Comparison of ENCODE assay signal across 8 cellular contexts in the genomic region with DNA sequence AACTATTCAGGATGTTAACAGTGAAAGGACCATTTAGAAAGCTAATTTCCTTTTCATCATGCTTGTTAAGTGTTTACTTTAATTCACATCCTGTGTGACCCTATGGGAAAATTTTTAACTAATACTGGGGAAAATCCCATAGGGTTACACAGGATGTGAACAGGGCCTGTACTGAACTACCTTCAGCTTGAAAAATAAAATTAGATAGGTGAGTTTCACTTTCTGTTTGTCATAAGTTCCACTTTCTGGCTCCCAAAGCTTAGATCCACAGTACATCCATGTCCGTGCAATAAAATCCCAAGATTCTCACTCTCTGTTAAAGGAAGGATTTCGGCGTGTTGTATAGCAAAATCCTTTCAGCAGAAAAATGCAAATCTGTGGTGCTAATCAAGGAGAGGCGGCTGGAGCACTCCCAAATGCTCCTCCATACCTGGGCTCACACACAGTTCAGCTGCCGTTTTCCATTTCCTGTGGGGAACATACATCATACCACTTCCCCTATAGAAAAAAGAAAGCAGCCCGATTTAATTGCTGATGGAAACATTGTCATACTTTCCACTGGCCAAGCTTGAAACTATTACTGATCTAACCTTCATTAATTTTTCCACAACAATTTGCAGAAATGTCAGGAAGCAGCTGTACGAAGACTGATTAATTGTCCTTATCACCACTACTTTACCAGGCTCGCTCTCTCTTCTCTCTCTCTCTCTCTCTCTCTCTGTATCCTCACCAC.
DNase-seq lines count a peak whose midpoint lies in the region; ATAC-seq lines count a peak whose summit lies in the region.

No MANE protein-coding gene starts in this region.

- peak overlapping the region; percentile 98 for H3K27ac Mint-ChIP-seq in activated naive CD8-positive, alpha-beta T cell
- peak overlapping the region; percentile 97 for H3K27ac Mint-ChIP-seq in stimulated activated naive B cell treated with anti-CD40 and anti-IgM and Interleukin-4, amounts not matched to agents 10 μg/mL and 1 μg/mL and 100 μg/mL, for 72 hours

- H3K27me3 Mint-ChIP-seq in activated naive CD8-positive, alpha-beta T cell = no peaks in the 10 kb centered on the region
- H3K27me3 Mint-ChIP-seq in stimulated activated naive B cell treated with anti-CD40 and anti-IgM and Interleukin-4, amounts not matched to agents 10 μg/mL and 1 μg/mL and 100 μg/mL, for 72 hours = no peaks in the 10 kb centered on the region

- ATAC-seq in HG02840 (IDR thresholded peaks at IDR 0.05; ENCODE audit: low FRiP score, unreplicated experiment) = peak; percentile 66
- peak; percentile 79 to 80 for ATAC-seq in stimulated activated naive B cell treated with anti-CD40 and anti-IgM and Interleukin-4, amounts not matched to agents 10 μg/mL and 1 μg/mL and 100 μg/mL, for 72 hours (replicated peaks)

- H3K36me3 Mint-ChIP-seq in activated naive CD8-positive, alpha-beta T cell = peaks cover 32% of the 10 kb centered on the region
- peaks cover 17 to 33% of the 10 kb centered on the region in 2 donors for H3K36me3 Mint-ChIP-seq in stimulated activated naive B cell treated with anti-CD40 and anti-IgM and Interleukin-4, amounts not matched to agents 10 μg/mL and 1 μg/mL and 100 μg/mL, for 72 hours

- peaks cover 4% of the 10 kb centered on the region for H3K9me3 Mint-ChIP-seq in activated naive CD8-positive, alpha-beta T cell (ENCODE audit: low read depth)
- H3K9me3 Mint-ChIP-seq in stimulated activated naive B cell treated with anti-CD40 and anti-IgM and Interleukin-4, amounts not matched to agents 10 μg/mL and 1 μg/mL and 100 μg/mL, for 72 hours = peaks cover 3 to 4% of the 10 kb centered on the region in 2 donors

- peak overlapping the region; percentile 84 for H3K4me3 Mint-ChIP-seq in activated naive CD8-positive, alpha-beta T cell
- H3K4me3 Mint-ChIP-seq in stimulated activated naive B cell treated with anti-CD40 and anti-IgM and Interleukin-4, amounts not matched to agents 10 μg/mL and 1 μg/mL and 100 μg/mL, for 72 hours = peak overlapping the region; percentile 83 to 86

- peak in 2 of 3 experiments; percentile 44 to 71 for DNase-seq in NCI-H1417 (lab: John Stamatoyannopoulos, UW)
- no peak for DNase-seq in NCI-H1417 treated with DMSO at 0.1 percent for 48 hours (lab: John Stamatoyannopoulos, UW)
- DNase-seq in NOMO-1 (lab: John Stamatoyannopoulos, UW; ENCODE audit: unreplicated experiment in 2 of 2) = peak; percentile 28 to 63
- peak; percentile 77 for DNase-seq in kidney tubule cell (ENCODE audit: low spot score)
- DNase-seq in stimulated activated naive B cell treated with anti-CD40 and anti-IgM and Interleukin-4, amounts not matched to agents 10 μg/mL and 1 μg/mL and 100 μg/mL, for 72 hours = peak; percentile 50
- DNase-seq in LoVo (ENCODE audit: low spot score) = no peak

- peaks cover 84% of the 10 kb centered on the region for H3K4me1 Mint-ChIP-seq in activated naive CD8-positive, alpha-beta T cell (ENCODE audit: low read depth)
- H3K4me1 Mint-ChIP-seq in stimulated activated naive B cell treated with anti-CD40 and anti-IgM and Interleukin-4, amounts not matched to agents 10 μg/mL and 1 μg/mL and 100 μg/mL, for 72 hours = peaks cover 47 to 68% of the 10 kb centered on the region in 2 donors

Comparison
In these comparisons a context has a peak if more than half of its experiments do, and no peak if none do; other contexts are left out.
1. DNase-seq: peak in NCI-H1417 (2 of 3), NOMO-1 (2 of 2), kidney tubule cell (single experiment) and stimulated activated naive B cell treated with anti-CD40 and anti-IgM and Interleukin-4, amounts not matched to agents 10 μg/mL and 1 μg/mL and 100 μg/mL, for 72 hours (single experiment); none in NCI-H1417 treated with DMSO at 0.1 percent for 48 hours (single experiment) and LoVo (single experiment).